ENCODE assay signal across 8 cellular contexts in genomic region chrX:74537011-74537390, GRCh38.
DNase-seq lines count a peak whose midpoint lies in the region; ATAC-seq and TF ChIP-seq lines count a peak whose summit lies in the region.

No MANE protein-coding gene starts in this region.

- H3K27me3 ChIP-seq in ascending aorta: no peaks in the 10 kb centered on the region
- no peaks in the 10 kb centered on the region for H3K27me3 ChIP-seq in thymus (ENCODE audit: control insufficient read depth, insufficient read depth)

- H3K27me3 Mint-ChIP-seq in activated CD4-positive, alpha-beta T cell treated with anti-CD3 and anti-CD28 coated beads, Interleukin-2, amount 10 ng/mL, durations not matched to agents 24 days and 14 days: no peaks in the 10 kb centered on the region

- peak overlapping the region; percentile 78 for H3K27ac Mint-ChIP-seq in activated CD4-positive, alpha-beta T cell treated with anti-CD3 and anti-CD28 coated beads, Interleukin-2, amount 10 ng/mL, durations not matched to agents 24 days and 14 days

- peak overlapping the region; percentile 78 for H3K4me3 Mint-ChIP-seq in activated CD4-positive, alpha-beta T cell treated with anti-CD3 and anti-CD28 coated beads, Interleukin-2, amount 10 ng/mL, durations not matched to agents 24 days and 14 days

- DNase-seq in activated CD4-positive, alpha-beta T cell treated with anti-CD3 and anti-CD28 coated beads, Interleukin-2, amount 10 ng/mL, durations not matched to agents 24 days and 14 days: no peak
- no peak for DNase-seq in activated CD4-positive, alpha-beta T cell treated with anti-CD3 and anti-CD28 coated beads, Interleukin-2, amount 50 U/mL, for 4 hours
- DNase-seq in ascending aorta (ENCODE audit: low spot score in 2 of 2) (no peak), islet precursor cell (peak; percentile 60), DMS153 (lab: John Stamatoyannopoulos, UW) (no peak), kidney tubule cell (ENCODE audit: low spot score) (no peak)

- H3K9me3 ChIP-seq in ascending aorta (no peaks in the 10 kb centered on the region), thymus (ENCODE audit: control insufficient read depth) (no peaks in the 10 kb centered on the region)

- no peaks in the 10 kb centered on the region for H3K36me3 Mint-ChIP-seq in activated CD4-positive, alpha-beta T cell treated with anti-CD3 and anti-CD28 coated beads, Interleukin-2, amount 10 ng/mL, durations not matched to agents 24 days and 14 days (ENCODE audit: low read depth)

- peak overlapping the region; percentile 85 to 92 for H3K27ac ChIP-seq in ascending aorta
- H3K27ac ChIP-seq in thymus (ENCODE audit: low read depth): peak overlapping the region; percentile 18

- H3K36me3 ChIP-seq in ascending aorta (no peaks in the 10 kb centered on the region), thymus (ENCODE audit: control insufficient read depth, insufficient read depth) (no peaks in the 10 kb centered on the region)

- H3K4me1 Mint-ChIP-seq in activated CD4-positive, alpha-beta T cell treated with anti-CD3 and anti-CD28 coated beads, Interleukin-2, amount 10 ng/mL, durations not matched to agents 24 days and 14 days: peaks cover 22% of the 10 kb centered on the region

- no peak for ATAC-seq in HG03135 (IDR thresholded peaks at IDR 0.05; ENCODE audit: unreplicated experiment)

- intact Hi-C loops in activated CD4-positive, alpha-beta T cell treated with anti-CD3 and anti-CD28 coated beads, Interleukin-2, amount 10 ng/mL, durations not matched to agents 24 days and 14 days (cut with micrococcal nuclease): loop anchor here (5.0 kb wide), 1 partner anchor 155 kb away; no protein-coding TSS in a partner anchor
- intact Hi-C loops in ascending aorta (cut with DNase I): loop anchor here (1.0 to 5.0 kb wide), 5 partner anchors 14 to 735 kb away; partner anchors contain the start of genes RLIM and UPRT

- TF ChIP-seq CTCF in ascending aorta (IDR thresholded peaks at IDR 0.05): no peak

- H3K9me3 Mint-ChIP-seq in activated CD4-positive, alpha-beta T cell treated with anti-CD3 and anti-CD28 coated beads, Interleukin-2, amount 10 ng/mL, durations not matched to agents 24 days and 14 days: no peaks in the 10 kb centered on the region

- H3K4me3 ChIP-seq in ascending aorta (peak overlapping the region; percentile 52 to 64), thymus (ENCODE audit: low read length) (peak overlapping the region; percentile 53)

- H3K4me1 ChIP-seq in ascending aorta (peaks cover 0 to 3% of the 10 kb centered on the region in 2 donors), thymus (ENCODE audit: control insufficient read depth, insufficient read depth, low read length) (no peaks in the 10 kb centered on the region)

- WGBS in thymus: 74% methylated on average over 10 of the region's 10 CpGs
